ENCODE assay signal across 11 cellular contexts in genomic region chr9:68981825-68982224, GRCh38. TPM values are rescaled to one million over a fixed set of nuclear protein-coding genes. Genes with fewer than 3 reads are reported as not detected.
DNase-seq lines count a peak whose midpoint lies in the region; ATAC-seq and TF ChIP-seq lines count a peak whose summit lies in the region.
"Had no signal": no experiment of that assay in that cellular context is flagged by ENCODE, and none has a peak within 500 bp of the region (broad histone marks: within the 10 kb centered on the region; RNA-seq: fewer than 3 reads in every experiment).

No MANE protein-coding gene starts in this region.

- ATAC-seq in HG02840 (IDR thresholded peaks at IDR 0.05; ENCODE audit: low FRiP score, unreplicated experiment): peak; percentile 48
- no peak for ATAC-seq in natural killer cell treated with Interleukin-12 subunit alpha and Interleukin-12 subunit beta and Interleukin-15 and Interleukin-18, amount 100 ng/mL, for 72 hours
- no peak for ATAC-seq in psoas muscle
- no peak for ATAC-seq in HG03342 (IDR thresholded peaks at IDR 0.05; ENCODE audit: unreplicated experiment)

- H3K27ac ChIP-seq in neural progenitor cell (peak overlapping the region; percentile 18), psoas muscle (no peak overlapping the region)
- H3K27ac ChIP-seq: 22Rv1 had no signal

- no peaks in the 10 kb centered on the region for H3K36me3 ChIP-seq in neural progenitor cell
- H3K36me3 ChIP-seq in psoas muscle (ENCODE audit: insufficient read depth in 1 of 2, low read depth in 1 of 2): no peaks in the 10 kb centered on the region

- peaks cover 14% of the 10 kb centered on the region for H3K4me1 Mint-ChIP-seq in neural progenitor cell
- H3K4me1 Mint-ChIP-seq in natural killer cell treated with Interleukin-12 subunit alpha and Interleukin-12 subunit beta and Interleukin-15 and Interleukin-18, amount 100 ng/mL, for 72 hours (ENCODE audit: low read depth in 2 of 2): peaks cover 8 to 27% of the 10 kb centered on the region in 2 donors

- peaks cover 2% of the 10 kb centered on the region for H3K9me3 Mint-ChIP-seq in neural progenitor cell
- no peaks in the 10 kb centered on the region for H3K9me3 Mint-ChIP-seq in natural killer cell treated with Interleukin-12 subunit alpha and Interleukin-12 subunit beta and Interleukin-15 and Interleukin-18, amount 100 ng/mL, for 72 hours

- no peaks in the 10 kb centered on the region for H3K9me3 ChIP-seq in neural progenitor cell (ENCODE audit: low read depth)
- no peaks in the 10 kb centered on the region for H3K9me3 ChIP-seq in psoas muscle

- peaks cover 4% of the 10 kb centered on the region for H3K36me3 Mint-ChIP-seq in neural progenitor cell
- no peaks in the 10 kb centered on the region for H3K36me3 Mint-ChIP-seq in natural killer cell treated with Interleukin-12 subunit alpha and Interleukin-12 subunit beta and Interleukin-15 and Interleukin-18, amount 100 ng/mL, for 72 hours

- peak overlapping the region; percentile 77 for H2AFZ ChIP-seq in neural progenitor cell (replicated peaks)

- no peak overlapping the region for H3K4me2 ChIP-seq in neural progenitor cell

- peak; percentile 15 for DNase-seq in DMS 273 (lab: John Stamatoyannopoulos, UW; ENCODE audit: unreplicated experiment)
- DNase-seq in DMS 273 treated with DMSO at 0.1 percent for 48 hours (lab: John Stamatoyannopoulos, UW): no peak
- DNase-seq in NCI-H69 (lab: John Stamatoyannopoulos, UW): peak; percentile 96
- no peak for DNase-seq in neural progenitor cell (ENCODE audit: low spot score)
- no peak for DNase-seq in natural killer cell treated with Interleukin-12 subunit alpha and Interleukin-12 subunit beta and Interleukin-15 and Interleukin-18, amount 100 ng/mL, for 72 hours (ENCODE audit: low spot score)
- DNase-seq in psoas muscle: no peak
- DNase-seq: Karpas-422 had no signal

- intact Hi-C loops in psoas muscle (cut with DNase I): no loop called here

- no peak overlapping the region for H3K27ac Mint-ChIP-seq in neural progenitor cell
- no peak overlapping the region for H3K27ac Mint-ChIP-seq in natural killer cell treated with Interleukin-12 subunit alpha and Interleukin-12 subunit beta and Interleukin-15 and Interleukin-18, amount 100 ng/mL, for 72 hours

- 15 to 30% (median 18%) methylated on average over 6 of the region's 6 CpGs for WGBS in psoas muscle, 3 donors

- H3K27me3 ChIP-seq in neural progenitor cell (no peaks in the 10 kb centered on the region), psoas muscle (ENCODE audit: insufficient read depth in 3 of 3, low read length in 2 of 3) (no peaks in the 10 kb centered on the region)

- no peak overlapping the region for H3K4me3 Mint-ChIP-seq in neural progenitor cell
- H3K4me3 Mint-ChIP-seq in natural killer cell treated with Interleukin-12 subunit alpha and Interleukin-12 subunit beta and Interleukin-15 and Interleukin-18, amount 100 ng/mL, for 72 hours: no peak overlapping the region

- TF ChIP-seq CTCF in neural progenitor cell (IDR thresholded peaks at IDR 0.05) (no peak), psoas muscle (IDR thresholded peaks at IDR 0.05) (no peak)

- peaks cover 12% of the 10 kb centered on the region for H3K4me1 ChIP-seq in neural progenitor cell
- peaks cover 25% of the 10 kb centered on the region for H3K4me1 ChIP-seq in psoas muscle

- H3K27me3 Mint-ChIP-seq in neural progenitor cell (ENCODE audit: insufficient read depth, low read depth): peaks cover under 1% of the 10 kb centered on the region
- H3K27me3 Mint-ChIP-seq in natural killer cell treated with Interleukin-12 subunit alpha and Interleukin-12 subunit beta and Interleukin-15 and Interleukin-18, amount 100 ng/mL, for 72 hours: no peaks in the 10 kb centered on the region

- H4K20me1 ChIP-seq in neural progenitor cell (ENCODE audit: low read depth): no peaks in the 10 kb centered on the region

- H3K4me3 ChIP-seq in neural progenitor cell (no peak overlapping the region), psoas muscle (no peak overlapping the region)

- H3F3A ChIP-seq in neural progenitor cell (ENCODE audit: low read depth): no peaks in the 10 kb centered on the region

- no peaks in the 10 kb centered on the region for H3K79me2 ChIP-seq in neural progenitor cell (ENCODE audit: low read depth)

- no peak overlapping the region for H3K9ac ChIP-seq in neural progenitor cell

RNA-seq across cellular contexts. Expression of gene PRKACG, which starts 32.1 kb away (rescaled TPM):
- total RNA-seq in neural progenitor cell (ENCODE audit: low replicate concordance): not detected in 2 replicates
- not detected for total RNA-seq in natural killer cell treated with Interleukin-12 subunit alpha and Interleukin-12 subunit beta and Interleukin-15 and Interleukin-18, amount 100 ng/mL, for 72 hours
- not detected for total RNA-seq in psoas muscle
- not detected for polyA plus RNA-seq in psoas muscle
- polyA plus RNA-seq: thymus had no signal

RNA-seq across cellular contexts. Expression of gene FXN, which starts 53.7 kb away (rescaled TPM):
- 23.2 and 24.8 TPM in 2 replicates for total RNA-seq in neural progenitor cell (ENCODE audit: low replicate concordance)
- 10 to 100 TPM; 17.4 to 22.8 TPM for total RNA-seq in natural killer cell treated with Interleukin-12 subunit alpha and Interleukin-12 subunit beta and Interleukin-15 and Interleukin-18, amount 100 ng/mL, for 72 hours
- total RNA-seq in psoas muscle: 10 to 100 TPM; 17.9 to 25.0 (median 18.7) TPM
- polyA plus RNA-seq in psoas muscle: 10 to 100 TPM; 10.4 to 21.7 (median 19.0) TPM

Comparison
In these comparisons a context has a peak if more than half of its experiments do, and no peak if none do; other contexts are left out.
1. DNase-seq: peak in DMS 273 (single experiment) and NCI-H69 (single experiment); none in DMS 273 treated with DMSO at 0.1 percent for 48 hours (single experiment), neural progenitor cell (single experiment), natural killer cell treated with Interleukin-12 subunit alpha and Interleukin-12 subunit beta and Interleukin-15 and Interleukin-18, amount 100 ng/mL, for 72 hours (single experiment) and psoas muscle (0 of 2).